Comparison of ENCODE assay signal across 3 cellular contexts in genomic region chr20:47115694-47116093, GRCh38.
TF ChIP-seq lines count a peak whose summit lies in the region.

No MANE protein-coding gene starts in this region.

TF ChIP-seq in HEK293, 187 proteins besides CTCF, POLR2A, EP300 and RAD21:
- TF ChIP-seq ZNF623 (tag by site-specific recombination; IDR thresholded peaks at IDR 0.05) (peak; percentile 77), REPIN1 (tag by site-specific recombination; IDR thresholded peaks at IDR 0.05; ENCODE audit: low read depth) (no peak)
TF ChIP-seq in HEK293: peak in this region for 1.

TF ChIP-seq in IMR-90, 13 proteins besides CTCF, POLR2A, EP300 and RAD21:
- TF ChIP-seq MAFK (IDR thresholded peaks at IDR 0.05; ENCODE audit: low read depth, low read length), result no peak
- no peak for TF ChIP-seq FOS (IDR thresholded peaks at IDR 0.05; ENCODE audit: low read depth, low read length)
- TF ChIP-seq NFE2L2 (IDR thresholded peaks at IDR 0.05; ENCODE audit: low read depth, low read length), result no peak
- TF ChIP-seq BHLHE40 (IDR thresholded peaks at IDR 0.05; ENCODE audit: low read depth, low read length), result no peak
- no peak for TF ChIP-seq RCOR1 (IDR thresholded peaks at IDR 0.05; ENCODE audit: insufficient replicate concordance, low read length)
- no peak for TF ChIP-seq CEBPB (IDR thresholded peaks at IDR 0.05; ENCODE audit: low read depth, low read length)
- no peak for TF ChIP-seq MAZ (IDR thresholded peaks at IDR 0.05; ENCODE audit: borderline replicate concordance, low read depth, low read length)
- TF ChIP-seq RFX5 (IDR thresholded peaks at IDR 0.05; ENCODE audit: low read depth, low read length), result no peak
- TF ChIP-seq ELK1 (IDR thresholded peaks at IDR 0.05; ENCODE audit: borderline replicate concordance, low read depth, low read length), result no peak
- no peak for TF ChIP-seq USF2 (IDR thresholded peaks at IDR 0.05; ENCODE audit: low read depth, low read length)
- TF ChIP-seq MXI1 (IDR thresholded peaks at IDR 0.05; ENCODE audit: borderline replicate concordance, low read depth, low read length), result no peak
- no peak for TF ChIP-seq SMC3 (IDR thresholded peaks at IDR 0.05; ENCODE audit: low read depth, low read length)
- no peak for TF ChIP-seq CHD1 (IDR thresholded peaks at IDR 0.05; ENCODE audit: low read depth, low read length)

TF ChIP-seq in H1, 55 proteins besides CTCF, POLR2A, EP300 and RAD21:
- TF ChIP-seq KDM1A (IDR thresholded peaks at IDR 0.05; ENCODE audit: borderline replicate concordance, low read length) (peak; percentile 32; the same call in 1 of the 2 replicates), KDM4A (IDR thresholded peaks at IDR 0.05; ENCODE audit: low read depth, low read length, severe bottlenecking) (no peak)
